22 cellular contexts compared by ENCODE assay signal in genomic region chr6:92044312-92044711, GRCh38.
"Had no signal": no experiment of that assay in that cellular context is flagged by ENCODE, and none has a peak within 500 bp of the region (broad histone marks: within the 10 kb centered on the region; RNA-seq: fewer than 3 reads in every experiment).

No MANE protein-coding gene starts in this region.

- H3K36me3 ChIP-seq: colonic mucosa, esophagus squamous epithelium, gastrocnemius medialis, heart right ventricle, left lung, lower lobe of right lung had no signal

- H3K9me3 ChIP-seq: colonic mucosa, esophagus squamous epithelium, gastrocnemius medialis, heart right ventricle, left lung, lower lobe of right lung, mucosa of descending colon had no signal

- H3K4me1 ChIP-seq: colonic mucosa, esophagus squamous epithelium, gastrocnemius medialis, heart right ventricle, left lung, lower lobe of right lung had no signal

- DNase-seq: colonic mucosa; cortex of kidney; effector CD8-positive, alpha-beta T cell; effector memory CD8-positive, alpha-beta T cell; endodermal cell; erythroblast; esophagus squamous epithelium; foreskin fibroblast; foreskin melanocyte; gastrocnemius medialis; glutamatergic neuron; head of caudate nucleus; heart right ventricle; hippocampal formation; left cardiac atrium; left lung; left ventricle myocardium superior; lower lobe of right lung; mucosa of descending colon; naive thymus-derived CD4-positive, alpha-beta T cell had no signal

- ATAC-seq: effector memory CD8-positive, alpha-beta T cell; esophagus mucosa; gastrocnemius medialis; heart right ventricle; left cardiac atrium; left lung; left ventricle myocardium superior; lower lobe of right lung; mucosa of descending colon; naive thymus-derived CD4-positive, alpha-beta T cell had no signal

- H3K27me3 ChIP-seq: colonic mucosa, esophagus squamous epithelium, gastrocnemius medialis, heart right ventricle, left lung had no signal

- H3K27ac ChIP-seq: colonic mucosa, epithelial cell of prostate, esophagus squamous epithelium, gastrocnemius medialis, heart right ventricle, left lung, lower lobe of right lung had no signal

- H3K4me3 ChIP-seq: colonic mucosa, esophagus squamous epithelium, gastrocnemius medialis, heart right ventricle, left lung, lower lobe of right lung, mucosa of descending colon had no signal
